In genomic region chr13:98530236-98530635, GRCh38 we compare ENCODE assay signal across 14 cellular contexts.
"Had no signal": no experiment of that assay in that cellular context is flagged by ENCODE, and none has a peak within 500 bp of the region (broad histone marks: within the 10 kb centered on the region; RNA-seq: fewer than 3 reads in every experiment).

No MANE protein-coding gene starts in this region.

- DNase-seq: activated CD4-positive, alpha-beta T cell treated with anti-CD3 and anti-CD28 coated beads, Interleukin-2, amount 50 U/mL, for 48 hours; amygdala; esophagus squamous epithelium; foreskin fibroblast; left colon; ovary; SK-N-SH; stimulated activated CD4-positive, alpha-beta T cell treated with anti-CD3 and anti-CD28 coated beads, Interleukin-4, amount 100 ng/mL, for 1 hour; uterus had no signal

- H3K4me1 ChIP-seq: uterus had no signal

- H3K27me3 ChIP-seq: esophagus squamous epithelium, ovary, uterus had no signal

- H3K9me3 Mint-ChIP-seq: activated naive CD4-positive, alpha-beta T cell treated with anti-CD3 and anti-CD28 coated beads, Interleukin-2, amount 50 U/mL, for 24 hours; activated T-helper 2 cell treated with anti-CD3 and anti-CD28 coated beads, Interferon-gamma antibody, Interleukin-2, Interleukin-4, amounts not matched to agents 10 μg/mL and 5 μg/mL and 100 μg/mL, durations not matched to agents 14 hours and 24 hours and 36 hours; neural crest cell had no signal

- H3K4me3 ChIP-seq: esophagus squamous epithelium, ovary, uterus had no signal

- H3K27ac ChIP-seq: esophagus squamous epithelium, ovary, uterus had no signal

- H3K36me3 ChIP-seq: ovary, uterus had no signal

- H3K27me3 Mint-ChIP-seq: activated naive CD4-positive, alpha-beta T cell treated with anti-CD3 and anti-CD28 coated beads, Interleukin-2, amount 50 U/mL, for 24 hours; brain had no signal

- ATAC-seq: activated CD4-positive, CD25-positive, alpha-beta regulatory T cell treated with anti-CD3 and anti-CD28 coated beads, Interleukin-2, amount 50 U/mL, for 24 hours; left colon had no signal

- H3K4me2 ChIP-seq: SK-N-SH had no signal

- H3K9me3 ChIP-seq: esophagus squamous epithelium, ovary, SK-N-SH, uterus had no signal

- H3K4me3 Mint-ChIP-seq: activated naive CD4-positive, alpha-beta T cell treated with anti-CD3 and anti-CD28 coated beads, Interleukin-2, amount 50 U/mL, for 24 hours; brain; neural crest cell had no signal

- H3K9ac ChIP-seq: SK-N-SH had no signal
